Comparison of ENCODE assay signal across 8 cellular contexts in the genomic region with DNA sequence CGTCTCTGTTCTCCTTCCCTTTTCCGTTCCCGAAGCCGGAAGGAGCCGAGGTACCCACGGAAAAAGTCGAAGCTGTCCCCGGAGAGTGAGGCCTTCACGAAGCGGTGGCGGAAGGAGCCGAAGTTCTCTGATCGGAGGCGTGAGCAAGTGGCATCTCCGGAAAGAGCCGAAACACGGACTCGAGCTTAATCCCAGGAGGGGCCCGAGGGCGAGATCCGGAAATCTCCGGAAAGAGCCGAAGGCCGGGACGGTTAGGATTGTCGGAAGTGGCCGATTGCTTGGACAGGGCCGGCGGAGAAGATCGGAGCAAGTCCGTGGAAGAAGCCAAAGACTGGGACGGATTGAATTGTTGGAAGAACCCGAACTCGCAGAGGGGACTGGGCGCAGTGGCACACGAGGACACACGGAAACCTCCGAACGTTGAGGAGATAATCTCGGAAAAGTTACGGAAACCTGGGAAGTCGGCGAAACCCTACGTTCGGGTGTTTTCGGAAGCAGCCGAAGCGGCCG. TPM values are rescaled to one million over a fixed set of nuclear protein-coding genes. Genes with fewer than 3 reads are reported as not detected.
DNase-seq lines count a peak whose midpoint lies in the region; ATAC-seq and TF ChIP-seq lines count a peak whose summit lies in the region.

No MANE protein-coding gene starts in this region.

- no peaks in the 10 kb centered on the region for H3K9me3 ChIP-seq in skeletal muscle tissue (ENCODE audit: control insufficient read depth in 3 of 3, low read length in 3 of 3)

- peak overlapping the region; percentile 77 for H2AFZ ChIP-seq in ACC112 (ENCODE audit: low read length, unreplicated experiment)

- H3K36me3 ChIP-seq in ACC112 (ENCODE audit: insufficient read depth, low read length) (no peaks in the 10 kb centered on the region), skeletal muscle tissue (ENCODE audit: control insufficient read depth in 3 of 3, insufficient read depth in 3 of 3, low read length in 3 of 3) (peaks cover 0 to 6% (median 4%) of the 10 kb centered on the region in 3 donors)

- peaks cover 41% of the 10 kb centered on the region for H3K79me2 ChIP-seq in ACC112 (ENCODE audit: control insufficient read depth, insufficient read depth, low read length, unreplicated experiment)

- H3K27me3 ChIP-seq in ACC112 (ENCODE audit: insufficient read depth, low read length), result no peaks in the 10 kb centered on the region
- no peaks in the 10 kb centered on the region for H3K27me3 ChIP-seq in skeletal muscle tissue (ENCODE audit: control insufficient read depth in 3 of 3, insufficient read depth in 3 of 3, low read length in 3 of 3)

- H3K27ac ChIP-seq in ACC112 (ENCODE audit: low read depth, low read length), result peak overlapping the region; percentile 98
- H3K27ac ChIP-seq in skeletal muscle tissue (ENCODE audit: low read depth, low read length), result peak overlapping the region; percentile 99

- TF ChIP-seq CTCF in WI38 (IDR thresholded peaks at IDR 0.05; ENCODE audit: low read depth, low read length) (no peak), cardiac fibroblast (IDR thresholded peaks at IDR 0.05; ENCODE audit: low read depth, low read length) (no peak)

- H3K9ac ChIP-seq in skeletal muscle tissue (ENCODE audit: low read depth in 1 of 3, low read length in 3 of 3), result peak overlapping the region; percentile 90 to 100 (median 96)

- peaks cover 23% of the 10 kb centered on the region for H3K4me1 ChIP-seq in ACC112 (ENCODE audit: control insufficient read depth, insufficient read depth, low read length, unreplicated experiment)
- H3K4me1 ChIP-seq in skeletal muscle tissue (ENCODE audit: control insufficient read depth in 3 of 3, insufficient read depth in 3 of 3, low read length in 3 of 3), result peaks cover 35 to 42% (median 39%) of the 10 kb centered on the region in 3 donors

- H3K4me3 ChIP-seq in ACC112 (ENCODE audit: low read depth, low read length) (peak overlapping the region; percentile 87), WI38 (ENCODE audit: low read depth, low read length) (peak overlapping the region; percentile 73), cardiac fibroblast (replicated peaks in 1 of 2; ENCODE audit: low read depth in 2 of 2, low read length in 2 of 2) (peak overlapping the region; percentile 80 to 90), skeletal muscle tissue (ENCODE audit: low read length in 3 of 3) (peak overlapping the region; percentile 87 to 98 (median 95))

- DNase-seq in NCI-H2227 (lab: John Stamatoyannopoulos, UW; ENCODE audit: unreplicated experiment) (peak; percentile 100), cardiac fibroblast (ENCODE audit: low read depth in 2 of 2) (peak; percentile 100), iPS-NIHi11 (ENCODE audit: low spot score) (peak; percentile 82)

- ATAC-seq in GM18873 (IDR thresholded peaks at IDR 0.05; ENCODE audit: low FRiP score, unreplicated experiment) (peak; percentile 70), HG03159 (IDR thresholded peaks at IDR 0.05; ENCODE audit: unreplicated experiment) (peak; percentile 64)

RNA-seq across cellular contexts. Expression of gene U2AF2, which starts 0.5 kb away (rescaled TPM):
- total RNA-seq in skeletal muscle tissue, result 52.2 TPM

RNA-seq across cellular contexts. Expression of gene CCDC106, which starts 6.4 kb away (rescaled TPM):
- 3.1 TPM for total RNA-seq in skeletal muscle tissue

RNA-seq across cellular contexts. Expression of gene ZNF581, which starts 10.9 kb away (rescaled TPM):
- 17.2 TPM for total RNA-seq in skeletal muscle tissue

RNA-seq across cellular contexts. Expression of gene ZNF580, which starts 13.6 kb away (rescaled TPM):
- 2.1 TPM for total RNA-seq in skeletal muscle tissue

RNA-seq across cellular contexts. Expression of gene EPN1, which starts 20.6 kb away (rescaled TPM):
- 5.7 TPM for total RNA-seq in skeletal muscle tissue

Comparison
In these comparisons a context has a peak if more than half of its experiments do, and no peak if none do; other contexts are left out.
1. Peak in every context shown above with its lines: DNase-seq, ATAC-seq, H3K4me3 ChIP-seq and H3K27ac ChIP-seq.